16 cellular contexts compared by ENCODE assay signal in the genomic region with DNA sequence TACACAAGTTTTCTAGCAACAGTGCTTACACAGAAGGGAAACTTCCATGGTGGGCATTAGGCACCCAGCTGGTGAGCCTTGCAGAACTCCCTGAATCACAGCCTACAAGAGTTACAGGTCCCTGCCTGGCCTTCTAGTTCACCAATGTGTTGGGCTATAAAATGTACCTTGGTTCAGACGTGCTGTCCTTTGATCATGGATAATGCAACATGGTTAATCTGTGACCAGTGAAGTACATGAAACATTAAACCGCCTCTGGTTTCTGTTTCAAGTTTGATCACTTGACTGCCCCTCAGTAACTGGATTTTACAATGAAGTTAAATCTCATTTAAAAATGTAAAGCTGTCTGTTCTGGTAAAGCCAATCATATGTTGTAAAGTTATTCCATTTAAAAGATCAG. TPM values are rescaled to one million over a fixed set of nuclear protein-coding genes. Genes with fewer than 3 reads are reported as not detected.
DNase-seq lines count a peak whose midpoint lies in the region; ATAC-seq lines count a peak whose summit lies in the region.
"Had no signal": no experiment of that assay in that cellular context is flagged by ENCODE, and none has a peak within 500 bp of the region (broad histone marks: within the 10 kb centered on the region; RNA-seq: fewer than 3 reads in every experiment).

No MANE protein-coding gene starts in this region.

- DNase-seq in NCI-H82 (lab: John Stamatoyannopoulos, UW) (peak; percentile 62), left lobe of liver (ENCODE audit: low spot score) (no peak), amniotic stem cell (lab: John Stamatoyannopoulos, UW) (no peak), G401 (ENCODE audit: low spot score) (no peak), NCI-H2029 treated with DMSO at 0.1 percent for 48 hours (lab: John Stamatoyannopoulos, UW) (no peak), DMS79 (lab: John Stamatoyannopoulos, UW) (no peak)
- DNase-seq: activated CD8-positive, alpha-beta T cell treated with anti-CD3 and anti-CD28 coated beads, Interleukin-2, amount 10 ng/mL, durations not matched to agents 7 days and 5 days; aorta; heart right ventricle; Kasumi-1; left lung; NCI-H1417 treated with DMSO at 0.1 percent for 48 hours; stimulated activated naive CD4-positive, alpha-beta T cell treated with Interleukin-2 at 50 U/mL for 16 hours had no signal

- ATAC-seq in GM18907 (IDR thresholded peaks at IDR 0.05; ENCODE audit: unreplicated experiment) (peak; percentile 94), HG02623 (IDR thresholded peaks at IDR 0.05; ENCODE audit: unreplicated experiment) (peak; percentile 66), left lobe of liver (peak; percentile 73)
- ATAC-seq: activated CD8-positive, alpha-beta T cell treated with anti-CD3 and anti-CD28 coated beads, Interleukin-2, amount 10 ng/mL, durations not matched to agents 7 days and 5 days; activated T-helper 17 cell treated with anti-CD3 and anti-CD28 coated beads, Interleukin-2, amount 50 U/mL, for 72 hours; heart right ventricle; left lung had no signal

- in situ Hi-C loops in G401 (cut with HindIII; ENCODE audit: low sequenced_read_pairs): no loop called here

RNA-seq across cellular contexts. Expression of gene FMN1, which starts 51.8 kb away (rescaled TPM):
- total RNA-seq in left lobe of liver: 1.2 TPM
- not detected in 2 replicates for total RNA-seq in G401 (2014; rRNA removed; shearing (Covaris generic))
